In the genomic region with DNA sequence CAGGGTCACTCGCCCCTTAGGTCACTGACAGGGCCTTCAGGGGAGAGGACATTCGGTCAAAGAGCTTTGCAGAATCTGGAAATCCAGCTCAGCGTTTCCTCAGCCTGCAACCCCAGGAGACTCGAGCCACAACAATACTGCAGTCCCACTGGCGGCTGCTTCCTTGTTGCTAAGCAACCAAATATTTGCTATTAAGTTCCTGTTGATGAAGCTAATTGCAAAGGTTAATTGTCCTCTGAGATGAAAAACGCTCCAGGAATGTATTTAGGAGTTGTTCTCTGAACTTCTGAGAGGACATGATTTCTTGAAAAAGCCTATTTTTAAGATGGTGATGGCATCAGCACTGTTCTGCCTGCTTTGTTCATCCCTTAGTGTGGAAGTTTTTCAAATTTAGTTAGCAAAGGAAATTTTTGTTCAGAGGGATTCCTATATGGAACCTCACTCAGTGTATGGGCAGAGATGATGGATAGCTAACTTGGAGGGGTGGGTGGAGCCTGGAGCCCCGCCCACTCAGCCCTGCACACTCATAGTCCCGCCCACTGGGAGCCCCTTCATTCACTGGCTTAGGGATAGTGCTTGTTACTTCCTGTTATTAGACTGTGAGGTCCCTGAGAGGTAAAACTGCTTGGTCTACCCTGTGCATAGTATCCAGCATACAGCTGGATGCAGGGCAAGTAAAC, we compare ENCODE assay signal across 8 cellular contexts.
DNase-seq lines count a peak whose midpoint lies in the region; ATAC-seq and TF ChIP-seq lines count a peak whose summit lies in the region.

No MANE protein-coding gene starts in this region.

- H3K36me3 ChIP-seq in fibroblast of lung (ENCODE audit: control insufficient read depth, insufficient read depth, low read length) (no peaks in the 10 kb centered on the region), psoas muscle (ENCODE audit: insufficient read depth in 1 of 2, low read depth in 1 of 2) (no peaks in the 10 kb centered on the region)

- no peak overlapping the region for H3K27ac ChIP-seq in fibroblast of lung (ENCODE audit: insufficient read depth, low read length)
- H3K27ac ChIP-seq in psoas muscle: peak overlapping the region; percentile 54

- no peak overlapping the region for H2AFZ ChIP-seq in fibroblast of lung (ENCODE audit: low read length)

- no peaks in the 10 kb centered on the region for H3K79me2 ChIP-seq in fibroblast of lung (ENCODE audit: control insufficient read depth, insufficient read depth, low read length)

- no peaks in the 10 kb centered on the region for H4K20me1 ChIP-seq in fibroblast of lung (ENCODE audit: control insufficient read depth, extremely low read depth, insufficient read depth, low read length)

- WGBS in psoas muscle, 3 donors: 38 to 42% (median 41%) methylated on average over 8 of the region's 8 CpGs

- H3K4me1 ChIP-seq in fibroblast of lung (ENCODE audit: control insufficient read depth, extremely low read depth, insufficient read depth, low read length) (no peaks in the 10 kb centered on the region), psoas muscle (no peaks in the 10 kb centered on the region)

- H3K27me3 ChIP-seq in fibroblast of lung (ENCODE audit: control insufficient read depth, insufficient read depth, low read length): no peaks in the 10 kb centered on the region
- peaks cover 0 to 8% (median 0%) of the 10 kb centered on the region in 3 donors for H3K27me3 ChIP-seq in psoas muscle (ENCODE audit: insufficient read depth in 3 of 3, low read length in 2 of 3)

- H3K9me3 ChIP-seq in fibroblast of lung (ENCODE audit: control insufficient read depth, insufficient read depth, low read depth, low read length) (no peaks in the 10 kb centered on the region), psoas muscle (no peaks in the 10 kb centered on the region)

- intact Hi-C loops in psoas muscle (cut with DNase I): no loop called here

- TF ChIP-seq CTCF in fibroblast of lung (conservative IDR thresholded peaks at IDR 0.05 in 1 of 2, IDR thresholded peaks at IDR 0.05 in 1 of 2; ENCODE audit: low read depth in 1 of 2, low read length in 2 of 2) (no peak), psoas muscle (IDR thresholded peaks at IDR 0.05) (no peak)

- DNase-seq in NCI-H1092 treated with DMSO at 0.1 percent for 48 hours (lab: John Stamatoyannopoulos, UW) (peak; percentile 11), NCI-H1092 (lab: John Stamatoyannopoulos, UW) (no peak), T-helper 22 cell (ENCODE audit: low read depth) (peak; percentile 39), fibroblast of lung (ENCODE audit: low read depth in 2 of 2) (no peak), psoas muscle (peak; percentile 34 to 60), H4 (ENCODE audit: low spot score) (no peak)

- H3K4me2 ChIP-seq in fibroblast of lung (ENCODE audit: extremely low read depth, insufficient read depth, low read length): peak overlapping the region; percentile 25

- peak; percentile 63 for ATAC-seq in HG03095 (IDR thresholded peaks at IDR 0.05; ENCODE audit: unreplicated experiment)
- ATAC-seq in psoas muscle: peak in 3 of 4 donors; percentile 37 to 52 (median 43)
- no peak for ATAC-seq in HG03039 (IDR thresholded peaks at IDR 0.05; ENCODE audit: unreplicated experiment)

- no peak overlapping the region for H3K9ac ChIP-seq in fibroblast of lung (ENCODE audit: insufficient read depth, low read length)

- H3K4me3 ChIP-seq in fibroblast of lung (replicated peaks in 1 of 4; ENCODE audit: control extremely low read depth in 1 of 4, insufficient read depth in 1 of 4, low read depth in 3 of 4, low read length in 4 of 4) (no peak overlapping the region), psoas muscle (no peak overlapping the region)

Comparison
In these comparisons a context has a peak if more than half of its experiments do, and no peak if none do; other contexts are left out.
1. DNase-seq: peak in NCI-H1092 treated with DMSO at 0.1 percent for 48 hours (single experiment), T-helper 22 cell (single experiment) and psoas muscle (2 of 2); none in NCI-H1092 (single experiment), fibroblast of lung (0 of 2) and H4 (single experiment).